In the genomic region with DNA sequence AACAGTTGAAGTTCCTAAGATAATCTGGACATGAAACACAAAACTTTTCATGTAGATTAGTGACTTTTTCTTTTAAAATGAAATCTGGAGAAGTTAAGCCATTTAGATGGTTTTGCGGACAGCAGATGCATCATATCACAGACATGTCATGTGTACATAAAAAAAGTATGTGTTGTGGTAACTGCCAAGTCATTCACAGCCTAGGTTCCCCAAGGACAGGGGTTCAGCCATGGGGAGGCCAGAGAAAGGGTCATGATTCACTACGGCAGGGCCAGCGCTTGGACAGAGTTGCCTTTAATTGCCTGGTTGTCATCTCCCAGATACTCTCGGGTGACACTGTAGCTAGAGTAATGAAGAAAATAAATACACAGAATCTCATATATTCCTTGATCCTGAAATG, we compare ENCODE assay signal across 26 cellular contexts.
DNase-seq lines count a peak whose midpoint lies in the region; ATAC-seq and TF ChIP-seq lines count a peak whose summit lies in the region.
"Had no signal": no experiment of that assay in that cellular context is flagged by ENCODE, and none has a peak within 500 bp of the region (broad histone marks: within the 10 kb centered on the region; RNA-seq: fewer than 3 reads in every experiment).

No MANE protein-coding gene starts in this region.

- peak overlapping the region; percentile 37 to 46 for H3K27ac ChIP-seq in uterus
- H3K27ac ChIP-seq: coronary artery, psoas muscle, SJCRH30, spleen, thyroid gland had no signal

- intact Hi-C loops in left ventricle myocardium superior (cut with micrococcal nuclease) (no loop called here), uterus (cut with DNase I; ENCODE audit: low total_unique reads) (no loop called here)

- peaks cover 0 to under 1% of the 10 kb centered on the region in 2 donors for H3K4me1 ChIP-seq in uterus
- H3K4me1 ChIP-seq: psoas muscle, SJCRH30, spleen, thyroid gland had no signal

- H3K4me3 ChIP-seq in choroid plexus epithelial cell (ENCODE audit: low read depth, low read length): no peak overlapping the region
- no peak overlapping the region for H3K4me3 ChIP-seq in uterus
- H3K4me3 ChIP-seq: coronary artery, esophagus muscularis mucosa, psoas muscle, SJCRH30, spleen, thyroid gland had no signal

- H3K36me3 ChIP-seq in uterus: no peaks in the 10 kb centered on the region
- H3K36me3 ChIP-seq: esophagus muscularis mucosa, SJCRH30, spleen, thyroid gland had no signal

- DNase-seq in HFFc6 (peak; percentile 65), choroid plexus epithelial cell (ENCODE audit: low read depth) (peak; percentile 34), left ventricle myocardium superior (peak; percentile 65), uterus (peak; percentile 38 to 41), NCI-H526 treated with DMSO at 0.1 percent for 48 hours (lab: John Stamatoyannopoulos, UW) (no peak)
- no peak for DNase-seq in stimulated activated CD4-positive, alpha-beta T cell treated with anti-CD3 and anti-CD28 coated beads, Interleukin-4, amount 100 ng/mL, for 1 hour
- DNase-seq: activated CD8-positive, alpha-beta T cell treated with anti-CD3 and anti-CD28 coated beads, Interleukin-2, amount 10 ng/mL, durations not matched to agents 7 days and 5 days; activated gamma-delta T cell; CD4-positive, alpha-beta memory T cell; DMS 273 treated with DMSO at 0.1 percent for 48 hours; endodermal cell; kidney glomerular epithelial cell; mesendoderm; NCI-H1694; NCI-H2171; NCI-H524; psoas muscle; SJCRH30; spleen; stimulated activated CD4-positive, alpha-beta T cell treated with anti-CD3 and anti-CD28 coated beads, Interleukin-4, amount 100 ng/mL, for 4 hours; stimulated activated naive CD4-positive, alpha-beta T cell treated with Interleukin-2 at 50 U/mL for 16 hours; T-helper 1 cell; thyroid gland had no signal

- peaks cover 3% of the 10 kb centered on the region; the same call in 1 of the 2 replicates for H3K36me3 Mint-ChIP-seq in HFFc6 (ENCODE audit: low read depth)
- H3K36me3 Mint-ChIP-seq: CD4-positive, alpha-beta memory T cell had no signal

- no peak for TF ChIP-seq POLR2A in uterus (IDR thresholded peaks at IDR 0.05)

- no peak for TF ChIP-seq CTCF in HFFc6 (IDR thresholded peaks at IDR 0.05)
- TF ChIP-seq CTCF in choroid plexus epithelial cell (conservative IDR thresholded peaks at IDR 0.05; ENCODE audit: low read depth, low read length): no peak
- no peak for TF ChIP-seq CTCF in uterus (IDR thresholded peaks at IDR 0.05)

- ATAC-seq in left ventricle myocardium superior (peak; percentile 87), HG03108 (IDR thresholded peaks at IDR 0.05; ENCODE audit: unreplicated experiment) (no peak)
- ATAC-seq: activated CD8-positive, alpha-beta T cell treated with anti-CD3 and anti-CD28 coated beads, Interleukin-2, amount 10 ng/mL, durations not matched to agents 7 days and 5 days had no signal

- no peak overlapping the region; the same call in 1 of the 2 replicates for H3K4me3 Mint-ChIP-seq in HFFc6
- H3K4me3 Mint-ChIP-seq: activated CD8-positive, alpha-beta T cell treated with anti-CD3 and anti-CD28 coated beads, Interleukin-2, amount 10 ng/mL, durations not matched to agents 7 days and 5 days; CD4-positive, alpha-beta memory T cell; endodermal cell had no signal

- H3K4me1 Mint-ChIP-seq in HFFc6 (ENCODE audit: low read depth): peaks cover 42% of the 10 kb centered on the region
- H3K4me1 Mint-ChIP-seq: CD4-positive, alpha-beta memory T cell had no signal

- no peaks in the 10 kb centered on the region for H3K27me3 Mint-ChIP-seq in HFFc6 (ENCODE audit: insufficient read depth)
- H3K27me3 Mint-ChIP-seq: CD4-positive, alpha-beta memory T cell had no signal

- no peaks in the 10 kb centered on the region for H3K27me3 ChIP-seq in uterus
- H3K27me3 ChIP-seq: esophagus muscularis mucosa, SJCRH30, spleen, thyroid gland had no signal

- peak overlapping the region; percentile 72 for H3K27ac Mint-ChIP-seq in HFFc6
- H3K27ac Mint-ChIP-seq: activated CD8-positive, alpha-beta T cell treated with anti-CD3 and anti-CD28 coated beads, Interleukin-2, amount 10 ng/mL, durations not matched to agents 7 days and 5 days; CD4-positive, alpha-beta memory T cell; endodermal cell had no signal

- H3K9me3 Mint-ChIP-seq in HFFc6: no peaks in the 10 kb centered on the region
- H3K9me3 Mint-ChIP-seq: endodermal cell had no signal

- H3K9me3 ChIP-seq in uterus: no peaks in the 10 kb centered on the region
- H3K9me3 ChIP-seq: esophagus muscularis mucosa, psoas muscle, SJCRH30, spleen, thyroid gland had no signal

Comparison
In these comparisons a context has a peak if more than half of its experiments do, and no peak if none do; other contexts are left out.
1. DNase-seq: peak in HFFc6 (single experiment), choroid plexus epithelial cell (single experiment), left ventricle myocardium superior (single experiment) and uterus (2 of 2); none in stimulated activated CD4-positive, alpha-beta T cell treated with anti-CD3 and anti-CD28 coated beads, Interleukin-4, amount 100 ng/mL, for 1 hour (single experiment) and NCI-H526 treated with DMSO at 0.1 percent for 48 hours (single experiment).